Comparison of ENCODE assay signal across 8 cellular contexts in the genomic region with DNA sequence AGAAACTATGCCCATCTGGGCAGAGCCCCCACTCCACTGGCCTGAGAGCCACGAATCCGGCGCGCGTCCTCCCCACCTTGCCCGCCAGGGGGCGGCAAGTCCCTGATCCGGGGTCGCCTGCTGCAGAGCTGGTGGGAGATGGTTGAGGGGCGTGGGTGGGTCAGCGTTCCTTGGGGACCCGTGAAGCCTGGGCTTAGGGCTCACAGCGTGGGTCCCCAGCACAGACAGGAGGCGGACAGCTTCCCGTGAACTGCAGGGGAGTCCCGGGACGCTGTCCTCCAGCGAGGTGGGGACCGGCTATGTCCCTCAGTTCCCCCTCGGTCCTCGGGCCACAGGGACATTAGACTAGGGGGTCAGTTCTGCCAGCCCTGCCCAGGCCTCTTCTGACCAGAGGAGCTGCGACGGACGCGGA. TPM values are rescaled to one million over a fixed set of nuclear protein-coding genes. Genes with fewer than 3 reads are reported as not detected.
DNase-seq lines count a peak whose midpoint lies in the region; ATAC-seq, FAIRE-seq and TF ChIP-seq lines count a peak whose summit lies in the region.

No MANE protein-coding gene starts in this region.

- H3K27me3 ChIP-seq in HUES64 (ENCODE audit: insufficient read depth, low read length) = no peaks in the 10 kb centered on the region

- H3K36me3 Mint-ChIP-seq in neural crest cell (ENCODE audit: low read depth) = peaks cover 3% of the 10 kb centered on the region

- peaks cover 4% of the 10 kb centered on the region; the same call in 1 of the 2 replicates for H3K4me1 ChIP-seq in HUES64 (ENCODE audit: insufficient read depth, low read length)

- DNase-seq in DMS53 (lab: John Stamatoyannopoulos, UW) = peak; percentile 83
- DNase-seq in RCC 7860 (ENCODE audit: low spot score) = peak; percentile 67
- DNase-seq in activated gamma-delta T cell (lab: John Stamatoyannopoulos, UW) = peak; percentile 50
- DNase-seq in foreskin fibroblast = peak; percentile 54 to 86
- DNase-seq in neural crest cell (ENCODE audit: low read depth, low spot score) = peak; percentile 96
- peak in 45 of 49 donors; percentile 15 to 82 (median 66) for DNase-seq in substantia nigra (lab: John Stamatoyannopoulos, UW)

- peak overlapping the region; percentile 96 for H3K4me3 Mint-ChIP-seq in neural crest cell

- no peak for FAIRE-seq in RCC 7860 (lab: Jason Lieb, UNC)

- peak overlapping the region; percentile 95 for H3K9ac ChIP-seq in HUES64 (ENCODE audit: low read depth, low read length)

- peak overlapping the region; percentile 88 for H3K4me3 ChIP-seq in HUES64 (ENCODE audit: low read length)
- peak overlapping the region; percentile 73 to 94 for H3K4me3 ChIP-seq in foreskin fibroblast (ENCODE audit: low read depth in 1 of 2, low read length in 2 of 2)

- H3K4me1 Mint-ChIP-seq in neural crest cell = peaks cover 14% of the 10 kb centered on the region

- no peaks in the 10 kb centered on the region for H3K9me3 Mint-ChIP-seq in neural crest cell

- H3K27ac ChIP-seq in HUES64 (ENCODE audit: low read depth, low read length) (peak overlapping the region; percentile 95), substantia nigra (ENCODE audit: low read depth, low read length, poor library complexity, severe bottlenecking) (peak overlapping the region; percentile 89)

- peaks cover 18% of the 10 kb centered on the region for H3K36me3 ChIP-seq in HUES64 (ENCODE audit: insufficient read depth, low read length)

- TF ChIP-seq CTCF in foreskin fibroblast (IDR thresholded peaks at IDR 0.05; ENCODE audit: low read depth, low read length) = peak; percentile 83
- TF ChIP-seq CTCF in neural crest cell (conservative IDR thresholded peaks at IDR 0.05) = peak; percentile 96

- no peaks in the 10 kb centered on the region for H3K9me3 ChIP-seq in HUES64 (ENCODE audit: insufficient read depth, low read depth, low read length)

- H3K27me3 Mint-ChIP-seq in neural crest cell (ENCODE audit: low read depth) = peaks cover 10% of the 10 kb centered on the region

- ATAC-seq in GM21447 (IDR thresholded peaks at IDR 0.05; ENCODE audit: unreplicated experiment) = peak; percentile 62

- peak overlapping the region; percentile 94 for H3K27ac Mint-ChIP-seq in neural crest cell (ENCODE audit: unreplicated experiment)

- under 1% methylated on average over 25 of the region's 25 CpGs for WGBS in HUES64

RNA-seq across cellular contexts. Expression of gene POP7, which starts 0.6 kb away (rescaled TPM):
- 74.5 TPM for polyA plus RNA-seq in HUES64 (2013, experiment 1 of 2)
- polyA plus RNA-seq in HUES64 (2013, experiment 2 of 2) = 66.5 TPM
- 64.1 and 67.9 TPM in 2 replicates for total RNA-seq in neural crest cell

RNA-seq across cellular contexts. Expression of gene GIGYF1, which starts 11.3 kb away (rescaled TPM):
- polyA plus RNA-seq in HUES64 (2013, experiment 1 of 2) = 48.3 TPM
- polyA plus RNA-seq in HUES64 (2013, experiment 2 of 2) = 40.5 TPM
- 71.8 and 82.9 TPM in 2 replicates for total RNA-seq in neural crest cell

RNA-seq across cellular contexts. Expression of gene EPO, which starts 14.9 kb away (rescaled TPM):
- not detected for polyA plus RNA-seq in HUES64 (2013, experiment 1 of 2)
- polyA plus RNA-seq in HUES64 (2013, experiment 2 of 2) = not detected
- total RNA-seq in neural crest cell = 0.23 and 0.30 TPM in 2 replicates

RNA-seq across cellular contexts. Expression of gene ZAN, which starts 28.0 kb away (rescaled TPM):
- polyA plus RNA-seq in HUES64 (2013, experiment 1 of 2) = not detected
- polyA plus RNA-seq in HUES64 (2013, experiment 2 of 2) = not detected
- total RNA-seq in neural crest cell = not detected in 2 replicates

RNA-seq across cellular contexts. Expression of gene GNB2, which starts 31.8 kb away (rescaled TPM):
- 101 TPM for polyA plus RNA-seq in HUES64 (2013, experiment 1 of 2)
- polyA plus RNA-seq in HUES64 (2013, experiment 2 of 2) = 107 TPM
- 215 and 229 TPM in 2 replicates for total RNA-seq in neural crest cell

Comparison
In these comparisons a context has a peak if more than half of its experiments do, and no peak if none do; other contexts are left out.
1. Peak in every context shown above with its lines: DNase-seq, ATAC-seq, H3K4me3 ChIP-seq and H3K27ac ChIP-seq.